In the genomic region with DNA sequence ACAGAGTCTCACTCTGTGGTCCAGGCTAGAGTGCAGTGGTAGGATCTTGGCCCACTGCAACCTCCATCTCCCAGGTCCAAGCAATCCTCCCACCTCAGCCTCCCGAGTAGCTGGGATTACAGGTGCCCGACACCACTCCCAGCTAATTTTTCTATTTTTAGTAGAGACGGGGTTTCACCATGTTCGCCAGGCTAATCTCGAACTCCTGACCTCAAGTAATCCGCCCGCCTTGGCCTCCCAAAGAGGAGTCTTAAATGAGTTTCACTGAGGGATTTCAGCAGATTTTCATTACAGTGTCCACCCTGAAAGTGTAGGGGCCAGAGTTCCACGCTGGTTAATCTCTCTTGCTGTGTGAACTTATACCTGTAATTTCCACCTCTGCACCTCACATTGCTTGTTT, we compare ENCODE assay signal across 8 cellular contexts. TPM values are rescaled to one million over a fixed set of nuclear protein-coding genes. Genes with fewer than 3 reads are reported as not detected.
A peak's percentile ranks its signal among the peaks of the same experiment; 100 is the strongest.
DNase-seq lines count a peak whose midpoint lies in the region; ATAC-seq lines count a peak whose summit lies in the region.

No MANE protein-coding gene starts in this region.

- H3K9me3 ChIP-seq in SJCRH30 (replicated peaks) (no peaks in the 10 kb centered on the region), mesenchymal stem cell (ENCODE audit: control insufficient read depth, low read length) (no peaks in the 10 kb centered on the region)

- no peak overlapping the region for H2AK5ac ChIP-seq in mesenchymal stem cell (ENCODE audit: low read length, severe bottlenecking)

- H4K8ac ChIP-seq in mesenchymal stem cell (ENCODE audit: low read length), result peak overlapping the region; percentile 3

- no peak overlapping the region for H3K4ac ChIP-seq in mesenchymal stem cell (ENCODE audit: low read depth in 1 of 2, low read length in 2 of 2)

- 76% methylated on average over 8 of the region's 8 CpGs for WGBS in mesenchymal stem cell

- H3K79me2 ChIP-seq in ACC112 (ENCODE audit: control insufficient read depth, insufficient read depth, low read length, unreplicated experiment), result peaks cover 46% of the 10 kb centered on the region

- no peak overlapping the region for H2BK15ac ChIP-seq in mesenchymal stem cell (ENCODE audit: low read depth, poor library complexity, severe bottlenecking)

- no peak overlapping the region for H2BK12ac ChIP-seq in mesenchymal stem cell (ENCODE audit: low read length in 2 of 2)

- H3K36me3 ChIP-seq in ACC112 (ENCODE audit: insufficient read depth, low read length) (peaks cover 37% of the 10 kb centered on the region), SJCRH30 (peaks cover 42% of the 10 kb centered on the region), mesenchymal stem cell (ENCODE audit: control insufficient read depth in 1 of 2, insufficient read depth in 2 of 2, low read depth in 1 of 2, low read length in 2 of 2) (peaks cover 17 to 30% of the 10 kb centered on the region in 2 experiments)

- no peak overlapping the region for H3K9ac ChIP-seq in mesenchymal stem cell (ENCODE audit: low read length)

- H4K91ac ChIP-seq in mesenchymal stem cell (ENCODE audit: low read length), result no peak overlapping the region

- no peaks in the 10 kb centered on the region for H3K79me1 ChIP-seq in mesenchymal stem cell (replicated peaks; ENCODE audit: low read length, poor library complexity, severe bottlenecking)

- H3K27me3 ChIP-seq in ACC112 (ENCODE audit: insufficient read depth, low read length), result no peaks in the 10 kb centered on the region
- no peaks in the 10 kb centered on the region for H3K27me3 ChIP-seq in SJCRH30
- no peaks in the 10 kb centered on the region for H3K27me3 ChIP-seq in mesenchymal stem cell (ENCODE audit: control insufficient read depth in 1 of 2, insufficient read depth in 1 of 2, low read length in 2 of 2)

- H3K18ac ChIP-seq in mesenchymal stem cell (ENCODE audit: low read depth in 1 of 2, low read length in 2 of 2), result no peak overlapping the region

- DNase-seq in SJCRH30 (no peak), mesenchymal stem cell (no peak), HCEC 1CT (no peak), SW 1271 (lab: John Stamatoyannopoulos, UW) (no peak), putamen (ENCODE audit: low spot score) (no peak)
- DNase-seq in stimulated activated CD4-positive, alpha-beta T cell treated with anti-CD3 and anti-CD28 coated beads, Interleukin-12 subunit alpha, Interleukin-12 subunit beta, amount 100 ng/mL, for 4 hours, result no peak

- H3K4me1 ChIP-seq in ACC112 (ENCODE audit: control insufficient read depth, insufficient read depth, low read length, unreplicated experiment), result peaks cover 26% of the 10 kb centered on the region
- peaks cover 3% of the 10 kb centered on the region; the same call in 1 of the 2 replicates for H3K4me1 ChIP-seq in SJCRH30
- H3K4me1 ChIP-seq in mesenchymal stem cell (ENCODE audit: control insufficient read depth, insufficient read depth, low read depth, low read length), result peaks cover 9% of the 10 kb centered on the region

- no peak overlapping the region for H3K14ac ChIP-seq in mesenchymal stem cell (ENCODE audit: low read length in 2 of 2)

- H2BK120ac ChIP-seq in mesenchymal stem cell (ENCODE audit: low read depth, low read length), result no peak overlapping the region

- peak overlapping the region; percentile 37 for H2AFZ ChIP-seq in ACC112 (ENCODE audit: low read length, unreplicated experiment)
- H2AFZ ChIP-seq in mesenchymal stem cell (ENCODE audit: low read depth, low read length), result no peak overlapping the region

- no peak overlapping the region for H3K23ac ChIP-seq in mesenchymal stem cell (ENCODE audit: low read length in 2 of 2)

- H3K4me3 ChIP-seq in ACC112 (ENCODE audit: low read depth, low read length) (peak overlapping the region; percentile 94; the same call in 1 of the 2 replicates), SJCRH30 (peak overlapping the region; percentile 80), mesenchymal stem cell (ENCODE audit: insufficient read depth in 1 of 2, low read depth in 1 of 2, low read length in 2 of 2) (no peak overlapping the region)

- H3K4me2 ChIP-seq in mesenchymal stem cell (ENCODE audit: low read length, poor library complexity, severe bottlenecking), result no peak overlapping the region

- H3K27ac ChIP-seq in ACC112 (ENCODE audit: low read depth, low read length) (no peak overlapping the region), SJCRH30 (no peak overlapping the region), mesenchymal stem cell (ENCODE audit: low read length, poor library complexity, severe bottlenecking) (no peak overlapping the region)

- no peak overlapping the region for H2BK5ac ChIP-seq in mesenchymal stem cell (ENCODE audit: low read depth, low read length, poor library complexity, severe bottlenecking)

- peak; percentile 6 for ATAC-seq in GM19452 (IDR thresholded peaks at IDR 0.05; ENCODE audit: unreplicated experiment)

RNA-seq across cellular contexts. Expression of a gene that starts 0.4 kb away (rescaled TPM):
- total RNA-seq in SJCRH30 (2014; rRNA removed; shearing (Covaris generic)), result 2,831 and 2,945 TPM in 2 replicates
- 4,029 TPM for polyA plus RNA-seq in mesenchymal stem cell (2013, experiment 1 of 2)
- 4,151 TPM for polyA plus RNA-seq in mesenchymal stem cell (2013, experiment 2 of 2)

RNA-seq across cellular contexts. Expression of a gene that starts 34.1 kb away (rescaled TPM):
- total RNA-seq in SJCRH30 (2014; rRNA removed; shearing (Covaris generic)), result not detected in 2 replicates
- 0.26 TPM for polyA plus RNA-seq in mesenchymal stem cell (2013, experiment 1 of 2)
- polyA plus RNA-seq in mesenchymal stem cell (2013, experiment 2 of 2), result 0.34 TPM

RNA-seq across cellular contexts. Expression of a gene that starts 47.4 kb away (rescaled TPM):
- total RNA-seq in SJCRH30 (2014; rRNA removed; shearing (Covaris generic)), result 112 and 121 TPM in 2 replicates
- polyA plus RNA-seq in mesenchymal stem cell (2013, experiment 1 of 2), result 65.2 TPM
- polyA plus RNA-seq in mesenchymal stem cell (2013, experiment 2 of 2), result 64.4 TPM

Comparison
In these comparisons a context has a peak if more than half of its experiments do, and no peak if none do; other contexts are left out.
1. H3K4me3 ChIP-seq: peak in ACC112 (single experiment) and SJCRH30 (single experiment); none in mesenchymal stem cell (0 of 2).